In genomic region chr4:157012781-157013180, GRCh38 we compare ENCODE assay signal across 21 cellular contexts. TPM values are rescaled to one million over a fixed set of nuclear protein-coding genes. Genes with fewer than 3 reads are reported as not detected.
DNase-seq lines count a peak whose midpoint lies in the region; ATAC-seq, FAIRE-seq and TF ChIP-seq lines count a peak whose summit lies in the region.
"Had no signal": no experiment of that assay in that cellular context is flagged by ENCODE, and none has a peak within 500 bp of the region (broad histone marks: within the 10 kb centered on the region; RNA-seq: fewer than 3 reads in every experiment).

No MANE protein-coding gene starts in this region.

- H3K9me3 ChIP-seq in breast epithelium (no peaks in the 10 kb centered on the region), keratinocyte (ENCODE audit: control insufficient read depth, low read depth, low read length) (no peaks in the 10 kb centered on the region)
- H3K9me3 ChIP-seq: left lung, thyroid gland had no signal

- no peaks in the 10 kb centered on the region for H3K4me1 ChIP-seq in breast epithelium
- H3K4me1 ChIP-seq in keratinocyte (ENCODE audit: control insufficient read depth, extremely low read depth, insufficient read depth, low read length), result peaks cover 7% of the 10 kb centered on the region
- H3K4me1 ChIP-seq: left lung, thyroid gland had no signal

- H3K27ac ChIP-seq in breast epithelium, result no peak overlapping the region
- no peak overlapping the region for H3K27ac ChIP-seq in keratinocyte (ENCODE audit: control insufficient read depth, insufficient read depth, low read length)
- H3K27ac ChIP-seq: 22Rv1, left lung, thyroid gland had no signal

- H3K4me3 Mint-ChIP-seq in MCF 10A (ENCODE audit: unreplicated experiment), result no peak overlapping the region
- no peak overlapping the region for H3K4me3 Mint-ChIP-seq in activated CD8-positive, alpha-beta T cell treated with anti-CD3 and anti-CD28 coated beads, Interleukin-2, amount 10 ng/mL, durations not matched to agents 7 days and 5 days
- H3K4me3 Mint-ChIP-seq: brain; CD4-positive, CD25-positive, alpha-beta regulatory T cell had no signal

- H3K27ac Mint-ChIP-seq in MCF 10A (ENCODE audit: low read depth, unreplicated experiment), result peak overlapping the region; percentile 61
- H3K27ac Mint-ChIP-seq in activated CD8-positive, alpha-beta T cell treated with anti-CD3 and anti-CD28 coated beads, Interleukin-2, amount 10 ng/mL, durations not matched to agents 7 days and 5 days, result no peak overlapping the region
- H3K27ac Mint-ChIP-seq: CD4-positive, CD25-positive, alpha-beta regulatory T cell had no signal

- no peak overlapping the region for H3K9ac ChIP-seq in keratinocyte (ENCODE audit: control insufficient read depth, extremely low read depth, insufficient read depth, low read length)

- no peak for TF ChIP-seq POLR2A in breast epithelium (IDR thresholded peaks at IDR 0.05)

- no peaks in the 10 kb centered on the region for H3K27me3 Mint-ChIP-seq in MCF 10A (ENCODE audit: insufficient read depth, unreplicated experiment)
- no peaks in the 10 kb centered on the region for H3K27me3 Mint-ChIP-seq in activated CD8-positive, alpha-beta T cell treated with anti-CD3 and anti-CD28 coated beads, Interleukin-2, amount 10 ng/mL, durations not matched to agents 7 days and 5 days (ENCODE audit: low read depth)
- H3K27me3 Mint-ChIP-seq: brain; CD4-positive, CD25-positive, alpha-beta regulatory T cell had no signal

- TF ChIP-seq CTCF in MCF 10A (IDR thresholded peaks at IDR 0.05; ENCODE audit: unreplicated experiment), result no peak
- TF ChIP-seq CTCF in breast epithelium (IDR thresholded peaks at IDR 0.05), result no peak
- no peak for TF ChIP-seq CTCF in keratinocyte (optimal IDR thresholded peaks at IDR 0.05 in 1 of 3, IDR thresholded peaks at IDR 0.05 in 1 of 3, conservative IDR thresholded peaks at IDR 0.05 in 1 of 3; ENCODE audit: extremely low read depth in 1 of 3, insufficient read depth in 2 of 3, low read length in 3 of 3)

- peak overlapping the region; percentile 9 for H2AFZ ChIP-seq in keratinocyte (ENCODE audit: control insufficient read depth, low read length)

- H3K9me1 ChIP-seq in keratinocyte (ENCODE audit: control insufficient read depth, extremely low read depth, insufficient read depth, low read length), result no peaks in the 10 kb centered on the region

- H3K79me2 ChIP-seq in keratinocyte (ENCODE audit: control insufficient read depth, insufficient read depth, low read length), result no peaks in the 10 kb centered on the region

- peak; percentile 5 for DNase-seq in MCF 10A (ENCODE audit: unreplicated experiment)
- DNase-seq in breast epithelium (ENCODE audit: low spot score in 2 of 2), result no peak
- DNase-seq in astrocyte of the hippocampus (ENCODE audit: low read depth, low spot score), result peak; percentile 52
- no peak for DNase-seq in keratinocyte (ENCODE audit: low read depth, low spot score)
- no peak for DNase-seq in sciatic nerve (ENCODE audit: low spot score)
- no peak for DNase-seq in DMS53 (lab: John Stamatoyannopoulos, UW)
- DNase-seq in activated CD8-positive, alpha-beta T cell treated with anti-CD3 and anti-CD28 coated beads, Interleukin-2, amount 10 ng/mL, durations not matched to agents 7 days and 5 days, result no peak
- no peak for DNase-seq in GF-D8 (lab: John Stamatoyannopoulos, UW)
- DNase-seq: activated CD4-positive, CD25-positive, alpha-beta regulatory T cell treated with anti-CD3 and anti-CD28 coated beads, Interleukin-2, amount 50 U/mL, for 72 hours; activated naive CD4-positive, alpha-beta T cell treated with Interleukin-2 at 50 U/mL for 16 hours; CD4-positive, CD25-positive, alpha-beta regulatory T cell; DMS79 treated with DMSO at 0.1 percent for 48 hours; effector CD8-positive, alpha-beta T cell; Kasumi-1; left lung; NCI-H1436 treated with DMSO at 0.1 percent for 48 hours; SHP77; thyroid gland had no signal

- no TSS peak for BruUV-seq in MCF 10A (replicated peaks; lab: Mats Ljungman, UMichigan)

- H3K27me3 ChIP-seq in breast epithelium (no peaks in the 10 kb centered on the region), keratinocyte (ENCODE audit: control insufficient read depth, extremely low read depth, insufficient read depth, low read length) (no peaks in the 10 kb centered on the region)
- H3K27me3 ChIP-seq: left lung, thyroid gland had no signal

- ATAC-seq in sciatic nerve, result no peak
- no peak for ATAC-seq in activated CD8-positive, alpha-beta T cell treated with anti-CD3 and anti-CD28 coated beads, Interleukin-2, amount 10 ng/mL, durations not matched to agents 7 days and 5 days
- ATAC-seq: left lung had no signal

- H3K4me1 Mint-ChIP-seq in MCF 10A (ENCODE audit: insufficient read depth, unreplicated experiment), result peaks cover 32% of the 10 kb centered on the region
- no peaks in the 10 kb centered on the region for H3K4me1 Mint-ChIP-seq in activated CD8-positive, alpha-beta T cell treated with anti-CD3 and anti-CD28 coated beads, Interleukin-2, amount 10 ng/mL, durations not matched to agents 7 days and 5 days (ENCODE audit: low read depth)
- H3K4me1 Mint-ChIP-seq: CD4-positive, CD25-positive, alpha-beta regulatory T cell had no signal

- CTCF ChIA-PET in MCF 10A (lab: Yijun Ruan, JAX), result interaction anchor here (1.3 to 1.5 kb wide), 2 partner anchors 12 to 537 kb away, joined by 4 to 9 read pairs; no protein-coding TSS in a partner anchor
- CTCF ChIA-PET in activated CD8-positive, alpha-beta T cell treated with anti-CD3 and anti-CD28 coated beads, Interleukin-2, amount 10 ng/mL, durations not matched to agents 7 days and 5 days (lab: Charles Lee), result no interaction called here

- H3K36me3 Mint-ChIP-seq in MCF 10A (ENCODE audit: insufficient read depth, unreplicated experiment), result no peaks in the 10 kb centered on the region
- H3K36me3 Mint-ChIP-seq in activated CD8-positive, alpha-beta T cell treated with anti-CD3 and anti-CD28 coated beads, Interleukin-2, amount 10 ng/mL, durations not matched to agents 7 days and 5 days (ENCODE audit: low read depth), result no peaks in the 10 kb centered on the region
- H3K36me3 Mint-ChIP-seq: brain; CD4-positive, CD25-positive, alpha-beta regulatory T cell had no signal

- dilution Hi-C loops in keratinocyte (cut with MboI; ENCODE audit: extremely low pct_ligation_motif_present, low sequenced_read_pairs), result no loop called here

- peak; percentile 81 for FAIRE-seq in keratinocyte (lab: Jason Lieb, UNC)

- no peaks in the 10 kb centered on the region for H4K20me1 ChIP-seq in keratinocyte (ENCODE audit: control insufficient read depth, extremely low read depth, insufficient read depth, low read length)

- intact Hi-C loops in MCF 10A (cut with micrococcal nuclease) (no loop called here), breast epithelium (cut with DNase I; ENCODE audit: low total_unique reads) (no loop called here), sciatic nerve (cut with DNase I) (no loop called here)

- no peaks in the 10 kb centered on the region for H3K9me3 Mint-ChIP-seq in MCF 10A (ENCODE audit: unreplicated experiment)
- no peaks in the 10 kb centered on the region for H3K9me3 Mint-ChIP-seq in activated CD8-positive, alpha-beta T cell treated with anti-CD3 and anti-CD28 coated beads, Interleukin-2, amount 10 ng/mL, durations not matched to agents 7 days and 5 days (ENCODE audit: insufficient read depth)

- H3K36me3 ChIP-seq in breast epithelium (no peaks in the 10 kb centered on the region), keratinocyte (ENCODE audit: control insufficient read depth in 2 of 2, extremely low read depth in 1 of 2, insufficient read depth in 2 of 2, low read length in 2 of 2) (no peaks in the 10 kb centered on the region)
- H3K36me3 ChIP-seq: left lung, thyroid gland had no signal

- no peak overlapping the region for H3K4me3 ChIP-seq in breast epithelium
- H3K4me3 ChIP-seq in keratinocyte (ENCODE audit: control insufficient read depth in 2 of 3, extremely low read depth in 1 of 3, insufficient read depth in 2 of 3, low read depth in 1 of 3, low read length in 3 of 3), result no peak overlapping the region
- H3K4me3 ChIP-seq: left lung, thyroid gland had no signal

- no peak overlapping the region for H3K4me2 ChIP-seq in keratinocyte (ENCODE audit: control insufficient read depth, extremely low read depth, insufficient read depth, low read depth, low read length)

- POLR2A ChIA-PET in MCF 10A (lab: Yijun Ruan, JAX), result interaction anchor here (0.5 to 1.5 kb wide), 9 partner anchors 7 to 1173 kb away, joined by 3 to 8 read pairs (median 3); no protein-coding TSS in a partner anchor
- POLR2A ChIA-PET in activated CD8-positive, alpha-beta T cell treated with anti-CD3 and anti-CD28 coated beads, Interleukin-2, amount 10 ng/mL, durations not matched to agents 7 days and 5 days (lab: Charles Lee), result no interaction called here

RNA-seq across cellular contexts. Expression of gene PDGFC, which starts 41.2 kb away (rescaled TPM):
- total RNA-seq in MCF 10A (2022), result 74.8 and 83.7 TPM in 2 replicates
- total RNA-seq in breast epithelium, result 10 to 100 TPM; 32.4 to 59.7 (median 54.4) TPM
- polyA plus RNA-seq in keratinocyte, result 19.5 to 29.7 TPM (median 28.9 TPM) in 3 replicates
- polyA plus RNA-seq in keratinocyte (2011; ENCODE audit: low read depth), result 22.1 TPM
- 11.6 and 23.3 TPM in 2 replicates for polyA plus RNA-seq in keratinocyte (2011; cell fraction: cytosol; rRNA removed)
- 34.6 and 37.1 TPM in 2 replicates for polyA plus RNA-seq in keratinocyte (2011; cell fraction: nucleus; rRNA removed)
- 12.8 and 36.2 TPM in 2 replicates for polyA plus RNA-seq in keratinocyte (2012; ENCODE audit: low replicate concordance)
- 30.0 to 73.6 TPM (median 44.4 TPM) in 3 replicates for polyA minus RNA-seq in keratinocyte
- polyA minus RNA-seq in keratinocyte (2011; cell fraction: cytosol; rRNA and poly(A)+ RNA removed), result 24.0 TPM
- polyA minus RNA-seq in keratinocyte (2011; cell fraction: nucleus; rRNA and poly(A)+ RNA removed), result 35.7 and 84.4 TPM in 2 replicates
- total RNA-seq in sciatic nerve, result 12.0 TPM
- not detected for total RNA-seq in activated CD8-positive, alpha-beta T cell treated with anti-CD3 and anti-CD28 coated beads, Interleukin-2, amount 10 ng/mL, durations not matched to agents 7 days and 5 days
- total RNA-seq: T-helper 2 cell treated with Interferon-gamma antibody and Interleukin-4, amounts not matched to agents 100 ng/mL and 5 ng/mL, for 36 hours had no signal
- polyA plus RNA-seq: CD4-positive, CD25-positive, alpha-beta regulatory T cell had no signal

Comparison
In these comparisons a context has a peak if more than half of its experiments do, and no peak if none do; other contexts are left out.
1. DNase-seq: peak in MCF 10A (single experiment) and astrocyte of the hippocampus (single experiment); none in breast epithelium (0 of 2), keratinocyte (single experiment), sciatic nerve (single experiment), DMS53 (single experiment), activated CD8-positive, alpha-beta T cell treated with anti-CD3 and anti-CD28 coated beads, Interleukin-2, amount 10 ng/mL, durations not matched to agents 7 days and 5 days (single experiment) and GF-D8 (single experiment).
2. RNA of gene PDGFC, which starts 41.2 kb away (total RNA-seq): 74.8 to 83.7 TPM in MCF 10A, 32.4 to 59.7 TPM in breast epithelium and 12.0 TPM in sciatic nerve (single experiment); not detected in activated CD8-positive, alpha-beta T cell treated with anti-CD3 and anti-CD28 coated beads, Interleukin-2, amount 10 ng/mL, durations not matched to agents 7 days and 5 days; every median in the first group is over 10 times any median in the second.